ENCODE assay signal across 1 cellular context in genomic region chr1:155062702-155063411, GRCh38.
TF ChIP-seq lines count a peak whose summit lies in the region.

No MANE protein-coding gene starts in this region.

TF ChIP-seq in H1, 55 proteins besides CTCF, POLR2A, EP300 and RAD21:
- TF ChIP-seq GTF2F1 (IDR thresholded peaks at IDR 0.05; ENCODE audit: borderline replicate concordance, low read depth, low read length), result no peak
- no peak for TF ChIP-seq BRCA1 (IDR thresholded peaks at IDR 0.05; ENCODE audit: low read depth, low read length)
- no peak for TF ChIP-seq EZH2 (IDR thresholded peaks at IDR 0.05; ENCODE audit: low read depth, low read length, severe bottlenecking)
- no peak for TF ChIP-seq POU5F1 (IDR thresholded peaks at IDR 0.05; ENCODE audit: low read depth, low read length)
- TF ChIP-seq E2F6 (IDR thresholded peaks at IDR 0.05), result peak; percentile 30; the same call in 1 of the 2 replicates
- no peak for TF ChIP-seq ASH2L (IDR thresholded peaks at IDR 0.05; ENCODE audit: low read length)
- no peak for TF ChIP-seq ATF2 (IDR thresholded peaks at IDR 0.05; ENCODE audit: low read length)
- TF ChIP-seq CHD7 (IDR thresholded peaks at IDR 0.05; ENCODE audit: insufficient replicate concordance, low read length), result no peak
- peak; percentile 49 for TF ChIP-seq KDM4A (IDR thresholded peaks at IDR 0.05; ENCODE audit: low read depth, low read length, severe bottlenecking)
- TF ChIP-seq FOSL1 (IDR thresholded peaks at IDR 0.05; ENCODE audit: insufficient read depth, low read depth, low read length), result no peak
- TF ChIP-seq RXRA (IDR thresholded peaks at IDR 0.05; ENCODE audit: insufficient read depth, low read depth, low read length), result no peak
- no peak for TF ChIP-seq SIX5 (IDR thresholded peaks at IDR 0.05; ENCODE audit: low read depth, low read length)
- TF ChIP-seq RNF2 (IDR thresholded peaks at IDR 0.05; ENCODE audit: borderline replicate concordance, low read depth, low read length, missing control alignments, poor library complexity, severe bottlenecking), result no peak
- TF ChIP-seq CHD1 (IDR thresholded peaks at IDR 0.05; ENCODE audit: low read depth, low read length), result no peak
- TF ChIP-seq KDM5A (IDR thresholded peaks at IDR 0.05; ENCODE audit: low read length), result no peak
- TF ChIP-seq TEAD4 (IDR thresholded peaks at IDR 0.05; ENCODE audit: low read depth, low read length), result no peak
- TF ChIP-seq SRF (IDR thresholded peaks at IDR 0.05; ENCODE audit: low read depth, low read length), result no peak
- no peak for TF ChIP-seq BCL11A (IDR thresholded peaks at IDR 0.05; ENCODE audit: low read depth in 2 of 2, low read length in 2 of 2)
- TF ChIP-seq NANOG (IDR thresholded peaks at IDR 0.05; ENCODE audit: insufficient read depth, low read depth, low read length, poor library complexity, severe bottlenecking), result no peak
- TF ChIP-seq GABPA (IDR thresholded peaks at IDR 0.05; ENCODE audit: borderline replicate concordance, insufficient read depth, low read length), result no peak
- 0 out of 2 replicates have a peak, but pooled peaks have one; percentile 17 for TF ChIP-seq BACH1 (IDR thresholded peaks at IDR 0.05; ENCODE audit: low read length)
- TF ChIP-seq NRF1 (IDR thresholded peaks at IDR 0.05; ENCODE audit: low read depth, low read length), result no peak
- peak in 1 of 2 experiments; percentile 70; a peak in 1 of 4 replicates for TF ChIP-seq SIN3A (conservative IDR thresholded peaks at IDR 0.05 in 1 of 2, IDR thresholded peaks at IDR 0.05 in 1 of 2; ENCODE audit: low read depth in 1 of 2, low read length in 2 of 2)
